ENCODE assay signal across 1 cellular context in the genomic region with DNA sequence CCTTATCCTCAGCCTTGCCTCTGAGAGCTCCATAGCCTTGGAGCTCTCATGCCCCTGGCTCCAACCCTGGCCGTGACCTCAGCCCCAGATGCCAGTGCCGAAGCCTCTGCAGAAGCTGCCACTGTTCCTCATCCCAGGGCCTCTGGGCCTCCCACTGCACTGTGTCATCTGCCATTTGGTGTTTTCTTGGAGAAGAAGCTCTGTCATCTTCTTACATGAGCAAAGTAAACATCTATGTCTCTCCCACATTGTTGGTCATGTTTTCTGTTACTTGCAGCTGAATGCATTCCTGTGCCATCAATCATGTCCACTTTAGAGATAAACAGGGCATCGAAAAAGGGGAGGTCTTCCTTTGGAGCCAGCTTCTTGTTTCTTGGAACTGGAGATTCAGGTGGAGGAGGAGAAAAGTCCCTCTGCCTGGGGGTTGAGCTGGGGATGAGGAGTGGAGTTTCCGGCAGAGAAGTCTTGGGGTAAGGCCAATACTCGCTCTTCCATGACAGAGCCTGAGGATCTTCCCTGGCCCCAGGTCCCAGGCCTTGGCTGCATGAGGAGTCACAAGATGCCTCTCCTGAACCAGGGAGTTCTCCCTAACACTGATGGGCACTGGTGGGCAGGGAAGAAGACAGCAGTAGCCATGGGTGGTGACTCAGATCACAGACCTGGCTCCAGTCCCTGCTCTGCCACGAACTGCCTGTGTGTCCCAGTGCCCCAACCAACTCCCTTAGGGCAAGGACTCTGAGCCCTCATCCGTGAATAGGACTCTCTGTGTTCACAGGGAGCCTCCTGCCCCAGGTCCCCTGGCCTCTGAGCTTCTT.
TF ChIP-seq lines count a peak whose summit lies in the region.

No MANE protein-coding gene starts in this region.

TF ChIP-seq in A549, 52 proteins besides CTCF, POLR2A, EP300 and RAD21 (continued from another document):
- TF ChIP-seq RARB (CRISPR knock-in tag; IDR thresholded peaks at IDR 0.05) (no peak), HOXA7 (CRISPR knock-in tag; IDR thresholded peaks at IDR 0.05) (no peak), ZFP36 (IDR thresholded peaks at IDR 0.05; ENCODE audit: borderline replicate concordance, partially characterized antibody) (no peak), FOSB (CRISPR knock-in tag; IDR thresholded peaks at IDR 0.05) (no peak), CBX8 (IDR thresholded peaks at IDR 0.05) (no peak), RCOR1 (IDR thresholded peaks at IDR 0.05; ENCODE audit: low read depth, low read length) (no peak), NPAS2 (CRISPR knock-in tag; IDR thresholded peaks at IDR 0.05; ENCODE audit: borderline replicate concordance) (no peak), KDM5A (IDR thresholded peaks at IDR 0.05) (no peak), NFE2L2 (conservative IDR thresholded peaks at IDR 0.05; ENCODE audit: low read length) (peak; percentile 11; the same call in 1 of the 2 replicates), KDM1A (IDR thresholded peaks at IDR 0.05; ENCODE audit: low read depth) (no peak), HEYL (CRISPR knock-in tag; IDR thresholded peaks at IDR 0.05) (no peak), EHF (CRISPR knock-in tag; IDR thresholded peaks at IDR 0.05) (no peak), PHF8 (IDR thresholded peaks at IDR 0.05; ENCODE audit: borderline replicate concordance, low read depth) (no peak), POLR2AphosphoS2 (conservative IDR thresholded peaks at IDR 0.05; ENCODE audit: low read length) (no peak)
- TF ChIP-seq, protein P1, sequence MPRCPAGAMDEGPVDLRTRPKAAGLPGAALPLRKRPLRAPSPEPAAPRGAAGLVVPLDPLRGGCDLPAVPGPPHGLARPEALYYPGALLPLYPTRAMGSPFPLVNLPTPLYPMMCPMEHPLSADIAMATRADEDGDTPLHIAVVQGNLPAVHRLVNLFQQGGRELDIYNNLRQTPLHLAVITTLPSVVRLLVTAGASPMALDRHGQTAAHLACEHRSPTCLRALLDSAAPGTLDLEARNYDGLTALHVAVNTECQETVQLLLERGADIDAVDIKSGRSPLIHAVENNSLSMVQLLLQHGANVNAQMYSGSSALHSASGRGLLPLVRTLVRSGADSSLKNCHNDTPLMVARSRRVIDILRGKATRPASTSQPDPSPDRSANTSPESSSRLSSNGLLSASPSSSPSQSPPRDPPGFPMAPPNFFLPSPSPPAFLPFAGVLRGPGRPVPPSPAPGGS (IDR thresholded peaks at IDR 0.05) = no peak
- TF ChIP-seq, protein P2, sequence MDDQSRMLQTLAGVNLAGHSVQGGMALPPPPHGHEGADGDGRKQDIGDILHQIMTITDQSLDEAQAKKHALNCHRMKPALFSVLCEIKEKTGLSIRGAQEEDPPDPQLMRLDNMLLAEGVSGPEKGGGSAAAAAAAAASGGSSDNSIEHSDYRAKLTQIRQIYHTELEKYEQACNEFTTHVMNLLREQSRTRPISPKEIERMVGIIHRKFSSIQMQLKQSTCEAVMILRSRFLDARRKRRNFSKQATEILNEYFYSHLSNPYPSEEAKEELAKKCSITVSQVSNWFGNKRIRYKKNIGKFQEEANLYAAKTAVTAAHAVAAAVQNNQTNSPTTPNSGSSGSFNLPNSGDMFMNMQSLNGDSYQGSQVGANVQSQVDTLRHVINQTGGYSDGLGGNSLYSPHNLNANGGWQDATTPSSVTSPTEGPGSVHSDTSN (IDR thresholded peaks at IDR 0.05) = no peak
- TF ChIP-seq, protein P3, sequence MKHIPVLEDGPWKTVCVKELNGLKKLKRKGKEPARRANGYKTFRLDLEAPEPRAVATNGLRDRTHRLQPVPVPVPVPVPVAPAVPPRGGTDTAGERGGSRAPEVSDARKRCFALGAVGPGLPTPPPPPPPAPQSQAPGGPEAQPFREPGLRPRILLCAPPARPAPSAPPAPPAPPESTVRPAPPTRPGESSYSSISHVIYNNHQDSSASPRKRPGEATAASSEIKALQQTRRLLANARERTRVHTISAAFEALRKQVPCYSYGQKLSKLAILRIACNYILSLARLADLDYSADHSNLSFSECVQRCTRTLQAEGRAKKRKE (CRISPR knock-in tag; IDR thresholded peaks at IDR 0.05; ENCODE audit: low read depth) = no peak
- TF ChIP-seq, protein P4, sequence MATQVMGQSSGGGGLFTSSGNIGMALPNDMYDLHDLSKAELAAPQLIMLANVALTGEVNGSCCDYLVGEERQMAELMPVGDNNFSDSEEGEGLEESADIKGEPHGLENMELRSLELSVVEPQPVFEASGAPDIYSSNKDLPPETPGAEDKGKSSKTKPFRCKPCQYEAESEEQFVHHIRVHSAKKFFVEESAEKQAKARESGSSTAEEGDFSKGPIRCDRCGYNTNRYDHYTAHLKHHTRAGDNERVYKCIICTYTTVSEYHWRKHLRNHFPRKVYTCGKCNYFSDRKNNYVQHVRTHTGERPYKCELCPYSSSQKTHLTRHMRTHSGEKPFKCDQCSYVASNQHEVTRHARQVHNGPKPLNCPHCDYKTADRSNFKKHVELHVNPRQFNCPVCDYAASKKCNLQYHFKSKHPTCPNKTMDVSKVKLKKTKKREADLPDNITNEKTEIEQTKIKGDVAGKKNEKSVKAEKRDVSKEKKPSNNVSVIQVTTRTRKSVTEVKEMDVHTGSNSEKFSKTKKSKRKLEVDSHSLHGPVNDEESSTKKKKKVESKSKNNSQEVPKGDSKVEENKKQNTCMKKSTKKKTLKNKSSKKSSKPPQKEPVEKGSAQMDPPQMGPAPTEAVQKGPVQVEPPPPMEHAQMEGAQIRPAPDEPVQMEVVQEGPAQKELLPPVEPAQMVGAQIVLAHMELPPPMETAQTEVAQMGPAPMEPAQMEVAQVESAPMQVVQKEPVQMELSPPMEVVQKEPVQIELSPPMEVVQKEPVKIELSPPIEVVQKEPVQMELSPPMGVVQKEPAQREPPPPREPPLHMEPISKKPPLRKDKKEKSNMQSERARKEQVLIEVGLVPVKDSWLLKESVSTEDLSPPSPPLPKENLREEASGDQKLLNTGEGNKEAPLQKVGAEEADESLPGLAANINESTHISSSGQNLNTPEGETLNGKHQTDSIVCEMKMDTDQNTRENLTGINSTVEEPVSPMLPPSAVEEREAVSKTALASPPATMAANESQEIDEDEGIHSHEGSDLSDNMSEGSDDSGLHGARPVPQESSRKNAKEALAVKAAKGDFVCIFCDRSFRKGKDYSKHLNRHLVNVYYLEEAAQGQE (IDR thresholded peaks at IDR 0.05) = no peak
- TF ChIP-seq, protein P5, sequence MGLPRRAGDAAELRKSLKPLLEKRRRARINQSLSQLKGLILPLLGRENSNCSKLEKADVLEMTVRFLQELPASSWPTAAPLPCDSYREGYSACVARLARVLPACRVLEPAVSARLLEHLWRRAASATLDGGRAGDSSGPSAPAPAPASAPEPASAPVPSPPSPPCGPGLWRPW (IDR thresholded peaks at IDR 0.05) = 0 out of 2 replicates have a peak, but pooled peaks have one; percentile 28
- TF ChIP-seq, protein P6, sequence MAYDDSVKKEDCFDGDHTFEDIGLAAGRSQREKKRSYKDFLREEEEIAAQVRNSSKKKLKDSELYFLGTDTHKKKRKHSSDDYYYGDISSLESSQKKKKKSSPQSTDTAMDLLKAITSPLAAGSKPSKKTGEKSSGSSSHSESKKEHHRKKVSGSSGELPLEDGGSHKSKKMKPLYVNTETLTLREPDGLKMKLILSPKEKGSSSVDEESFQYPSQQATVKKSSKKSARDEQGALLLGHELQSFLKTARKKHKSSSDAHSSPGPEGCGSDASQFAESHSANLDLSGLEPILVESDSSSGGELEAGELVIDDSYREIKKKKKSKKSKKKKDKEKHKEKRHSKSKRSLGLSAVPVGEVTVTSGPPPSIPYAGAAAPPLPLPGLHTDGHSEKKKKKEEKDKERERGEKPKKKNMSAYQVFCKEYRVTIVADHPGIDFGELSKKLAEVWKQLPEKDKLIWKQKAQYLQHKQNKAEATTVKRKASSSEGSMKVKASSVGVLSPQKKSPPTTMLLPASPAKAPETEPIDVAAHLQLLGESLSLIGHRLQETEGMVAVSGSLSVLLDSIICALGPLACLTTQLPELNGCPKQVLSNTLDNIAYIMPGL (CRISPR knock-in tag; IDR thresholded peaks at IDR 0.05; ENCODE audit: borderline replicate concordance) = no peak
TF ChIP-seq in A549: peak in this region for 9.
